8 cellular contexts compared by ENCODE assay signal in genomic region chr18:21740474-21740723, GRCh38. TPM values are rescaled to one million over a fixed set of nuclear protein-coding genes. Genes with fewer than 3 reads are reported as not detected.
DNase-seq lines count a peak whose midpoint lies in the region; ATAC-seq, FAIRE-seq and TF ChIP-seq lines count a peak whose summit lies in the region.

No MANE protein-coding gene starts in this region.

- TF ChIP-seq EP300 in GM12878 (IDR thresholded peaks at IDR 0.05; ENCODE audit: borderline replicate concordance in 1 of 2, control insufficient read depth in 1 of 2, low read depth in 2 of 2, low read length in 2 of 2): no peak

- peak overlapping the region; percentile 94; the same call in 1 of the 2 replicates for H3K9ac ChIP-seq in GM12878 (ENCODE audit: control insufficient read depth, insufficient read depth, low read length)

- DNase-seq in A673 (ENCODE audit: low spot score) (no peak), RPMI7951 (ENCODE audit: low read depth) (peak; percentile 93), GM12878 (ENCODE audit: low read depth, low spot score) (no peak), iPS-NIHi11 (ENCODE audit: low spot score) (peak; percentile 95), NCI-H2227 treated with DMSO at 0.1 percent for 48 hours (lab: John Stamatoyannopoulos, UW) (no peak)
- peak; percentile 99 for DNase-seq in stimulated activated CD4-positive, alpha-beta T cell treated with anti-CD3 and anti-CD28 coated beads, Interleukin-15, amount 100 ng/mL, for 24 hours

- SMC1A ChIA-PET in GM12878 (lab: Charles Lee; ENCODE audit: uncharacterized antibody, unreplicated experiment): interaction anchor here (0.5 to 1.7 kb wide), 9 partner anchors 26 to 143 kb away, joined by 3 to 7 read pairs (median 3); partner anchors contain the start of genes ABHD3 and SNRPD1

- ATAC-seq in GM18519 (IDR thresholded peaks at IDR 0.05; ENCODE audit: low FRiP score, unreplicated experiment) (peak; percentile 92), HG03039 (IDR thresholded peaks at IDR 0.05; ENCODE audit: unreplicated experiment) (peak; percentile 96), GM12878 (peak; percentile 97)

- H3K36me3 ChIP-seq in A673 (ENCODE audit: insufficient read depth, low read length, poor library complexity, severe bottlenecking) (no peaks in the 10 kb centered on the region), GM12878 (ENCODE audit: control insufficient read depth in 2 of 2, insufficient read depth in 2 of 2, low read length in 1 of 2) (no peaks in the 10 kb centered on the region)

- no TSS peak for BruUV-seq in A673 (replicated peaks; lab: Mats Ljungman, UMichigan)
- no TSS peak for BruUV-seq in GM12878 (replicated peaks; lab: Mats Ljungman, UMichigan)

- under 1% methylated on average over 14 of the region's 14 CpGs for WGBS in GM12878 (ENCODE audit: insufficient coverage, insufficient replicate concordance, low lambda C conversion rate, missing lambda C conversion rate)

- no peak for TF ChIP-seq CTCF in A673 (conservative IDR thresholded peaks at IDR 0.05; ENCODE audit: low read depth, low read length)
- TF ChIP-seq CTCF in GM12878 (IDR thresholded peaks at IDR 0.05 in 2 of 3, conservative IDR thresholded peaks at IDR 0.05 in 1 of 3; ENCODE audit: control insufficient read depth in 2 of 3, extremely low read depth in 1 of 3, insufficient read depth in 1 of 3, low read depth in 3 of 3, low read length in 3 of 3): no peak

- H3K79me2 ChIP-seq in GM12878 (ENCODE audit: control insufficient read depth, insufficient read depth, low read length): peaks cover 43% of the 10 kb centered on the region

- FAIRE-seq in GM12878 (lab: Jason Lieb, UNC): peak; percentile 89

- H3K27me3 ChIP-seq in A673 (replicated peaks; ENCODE audit: insufficient read depth, low read depth, low read length, poor library complexity): no peaks in the 10 kb centered on the region
- H3K27me3 ChIP-seq in GM12878 (replicated peaks in 1 of 2; ENCODE audit: control insufficient read depth in 2 of 2, insufficient read depth in 2 of 2, low read length in 1 of 2): no peaks in the 10 kb centered on the region

- RAD21 ChIA-PET in GM12878 (lab: Charles Lee; ENCODE audit: unreplicated experiment): interaction anchor here (0.7 to 2.0 kb wide), 12 partner anchors 9 to 140 kb away, joined by 3 to 12 read pairs (median 4); partner anchors contain the start of genes ABHD3 and ESCO1

- H3K4me3 ChIP-seq in A673 (ENCODE audit: low read depth, low read length, poor library complexity, severe bottlenecking) (peak overlapping the region; percentile 92), GM12878 (peak overlapping the region; percentile 96; the same call in 1 of the 2 replicates)

- H4K20me1 ChIP-seq in GM12878 (ENCODE audit: control insufficient read depth, insufficient read depth): no peaks in the 10 kb centered on the region

- POLR2A ChIA-PET in A673 (lab: Charles Lee; ENCODE audit: low non-redundant PET): interaction anchor here (0.6 kb wide), 1 partner anchor 606 kb away, joined by 4 read pairs; no protein-coding TSS in a partner anchor
- POLR2A ChIA-PET in GM12878 (lab: Charles Lee): interaction anchor here (0.6 to 1.5 kb wide), 10 partner anchors 9 to 128 kb away, joined by 3 to 7 read pairs (median 4); partner anchors contain the start of genes ABHD3 and SNRPD1

- no peak for TF ChIP-seq RAD21 in GM12878 (IDR thresholded peaks at IDR 0.05; ENCODE audit: insufficient read depth, low read depth, low read length)

- intact Hi-C loops in A673 (cut with micrococcal nuclease; ENCODE audit: unreplicated experiment) (loop anchor here (10.0 kb wide), 1 partner anchor 126 kb away; the partner anchor contains the start of gene SNRPD1), GM12878 (cut with micrococcal nuclease; ENCODE audit: unreplicated experiment) (loop anchor here (1.0 to 10.0 kb wide), 4 partner anchors 36 to 636 kb away; partner anchors contain the start of genes ABHD3 and SNRPD1)

- H3K4me1 ChIP-seq in A673 (ENCODE audit: insufficient read depth, low read length, poor library complexity, severe bottlenecking): peaks cover 15% of the 10 kb centered on the region
- H3K4me1 ChIP-seq in GM12878 (ENCODE audit: control insufficient read depth, insufficient read depth, low read length): no peaks in the 10 kb centered on the region

- peak overlapping the region; percentile 96 for H2AFZ ChIP-seq in GM12878 (ENCODE audit: control insufficient read depth, low read depth, low read length)

- TF ChIP-seq POLR2A in GM12878 (IDR thresholded peaks at IDR 0.05; ENCODE audit: low read depth, low read length): no peak

- peak overlapping the region; percentile 71 for H3K4me2 ChIP-seq in GM12878 (ENCODE audit: control insufficient read depth, insufficient read depth)

- in situ Hi-C loops in GM12878 (cut with MboI): no loop called here

- H3K9me3 ChIP-seq in A673 (ENCODE audit: low read depth, low read length, poor library complexity, severe bottlenecking): no peaks in the 10 kb centered on the region
- no peaks in the 10 kb centered on the region; the same call in 2 of the 3 replicates for H3K9me3 ChIP-seq in GM12878 (replicated peaks; ENCODE audit: control insufficient read depth, insufficient read depth, low read length)

- H3K27ac ChIP-seq in A673 (ENCODE audit: low read depth, low read length, poor library complexity, severe bottlenecking): peak overlapping the region; percentile 99
- H3K27ac ChIP-seq in GM12878 (ENCODE audit: control insufficient read depth, insufficient read depth): peak overlapping the region; percentile 91; the same call in 1 of the 2 replicates

- CTCF ChIA-PET in A673 (lab: Charles Lee) (interaction anchor here (0.5 to 1.1 kb wide), 2 partner anchors 139 to 513 kb away, joined by 4 to 6 read pairs; no protein-coding TSS in a partner anchor), GM12878 (lab: Yijun Ruan, JAX) (interaction anchor here (0.6 to 1.9 kb wide), 5 partner anchors 20 to 139 kb away, joined by 3 to 5 read pairs (median 4); no protein-coding TSS in a partner anchor)

TF ChIP-seq in GM12878, 131 proteins besides CTCF, POLR2A, EP300 and RAD21:
- TF ChIP-seq SKIL (IDR thresholded peaks at IDR 0.05; ENCODE audit: low read depth, poor library complexity, severe bottlenecking) (no peak), HDGF (IDR thresholded peaks at IDR 0.05) (peak; percentile 85), CEBPB (IDR thresholded peaks at IDR 0.05; ENCODE audit: borderline replicate concordance in 1 of 2, low read depth in 2 of 2, low read length in 2 of 2) (no peak)

RNA-seq across cellular contexts. Expression of gene MIB1, which starts 0.2 kb away (rescaled TPM):
- total RNA-seq in A673 (2021) (70.5 and 92.7 TPM in 2 replicates), GM12878 (2014; rRNA removed) (18.2 and 24.6 TPM in 2 replicates), GM12878 (2014; rRNA removed; fragmentation: Illumina TruSeq; extraction: Trizol) (23.0 and 26.1 TPM in 2 replicates), GM12878 (2021) (27.5 and 29.5 TPM in 2 replicates)
- total RNA-seq in RPMI7951 (2014; rRNA removed; shearing (Covaris generic)): 36.0 and 40.4 TPM in 2 replicates
- total RNA-seq in GM12878 (2013; cell fraction: nucleolus; rRNA removed): 33.1 and 33.5 TPM in 2 replicates
- 7.1 TPM for polyA plus RNA-seq in GM12878 (2011; ENCODE audit: low read depth)
- polyA plus RNA-seq in GM12878 (2011; rRNA removed) (19.4 and 31.0 TPM in 2 replicates), GM12878 (2014; fragmentation: Illumina TruSeq; extraction: Trizol) (13.2 and 17.6 TPM in 2 replicates), GM12878 (2014; fragmentation: Nextera tagmentation; extraction: Ambion mirVana) (1 to 10 TPM; 3.6 to 4.8 TPM), GM12878 (2014; rRNA removed) (6.6 and 7.7 TPM in 2 replicates), GM12878 (2016; fragmentation: Nextera tagmentation; extraction: Ambion mirVana) (1 to 10 TPM; 2.3 to 4.8 TPM)
- polyA plus RNA-seq in GM12878 (2011; cell fraction: cytosol; rRNA removed): 6.9 and 9.3 TPM in 2 replicates
- polyA plus RNA-seq in GM12878 (2011; cell fraction: nucleus; rRNA removed): 16.8 and 18.7 TPM in 2 replicates
- 8.7 and 11.5 TPM in 2 replicates for polyA plus RNA-seq in GM12878 (2012)
- polyA minus RNA-seq in GM12878 (2011; rRNA and poly(A)+ RNA removed): 66.3 and 125 TPM in 2 replicates
- 31.9 and 33.6 TPM in 2 replicates for polyA minus RNA-seq in GM12878 (2011; cell fraction: cytosol; rRNA and poly(A)+ RNA removed)
- polyA minus RNA-seq in GM12878 (2011; cell fraction: nucleus; rRNA and poly(A)+ RNA removed): 13.3 and 16.5 TPM in 2 replicates

RNA-seq across cellular contexts. Expression of gene ABHD3, which starts 35.8 kb away (rescaled TPM):
- total RNA-seq in A673 (2021) (45.4 and 47.5 TPM in 2 replicates), GM12878 (2014; rRNA removed) (18.8 and 23.2 TPM in 2 replicates), GM12878 (2014; rRNA removed; fragmentation: Illumina TruSeq; extraction: Trizol) (17.2 and 19.5 TPM in 2 replicates), GM12878 (2021) (16.1 and 18.5 TPM in 2 replicates)
- 20.1 and 20.3 TPM in 2 replicates for total RNA-seq in RPMI7951 (2014; rRNA removed; shearing (Covaris generic))
- total RNA-seq in GM12878 (2013; cell fraction: nucleolus; rRNA removed): 59.0 and 63.9 TPM in 2 replicates
- 7.7 TPM for polyA plus RNA-seq in GM12878 (2011; ENCODE audit: low read depth)
- polyA plus RNA-seq in GM12878 (2011; rRNA removed) (33.6 and 45.3 TPM in 2 replicates), GM12878 (2014; fragmentation: Illumina TruSeq; extraction: Trizol) (14.4 and 16.5 TPM in 2 replicates), GM12878 (2014; fragmentation: Nextera tagmentation; extraction: Ambion mirVana) (10 to 100 TPM in 1 of 2 experiments, 1 to 10 TPM in 1; 4.9 to 11.9 TPM), GM12878 (2014; rRNA removed) (17.9 and 19.6 TPM in 2 replicates), GM12878 (2016; fragmentation: Nextera tagmentation; extraction: Ambion mirVana) (10 to 100 TPM; 43.0 to 49.8 TPM)
- polyA plus RNA-seq in GM12878 (2011; cell fraction: cytosol; rRNA removed): 13.6 and 13.9 TPM in 2 replicates
- polyA plus RNA-seq in GM12878 (2011; cell fraction: nucleus; rRNA removed): 46.2 and 59.6 TPM in 2 replicates
- polyA plus RNA-seq in GM12878 (2012): 11.9 and 14.2 TPM in 2 replicates
- 21.6 and 30.1 TPM in 2 replicates for polyA minus RNA-seq in GM12878 (2011; rRNA and poly(A)+ RNA removed)
- 8.8 and 12.4 TPM in 2 replicates for polyA minus RNA-seq in GM12878 (2011; cell fraction: cytosol; rRNA and poly(A)+ RNA removed)
- 21.3 and 34.9 TPM in 2 replicates for polyA minus RNA-seq in GM12878 (2011; cell fraction: nucleus; rRNA and poly(A)+ RNA removed)

Comparison
In these comparisons a context has a peak if more than half of its experiments do, and no peak if none do; other contexts are left out.
1. DNase-seq: peak in RPMI7951 (single experiment), iPS-NIHi11 (single experiment) and stimulated activated CD4-positive, alpha-beta T cell treated with anti-CD3 and anti-CD28 coated beads, Interleukin-15, amount 100 ng/mL, for 24 hours (single experiment); none in A673 (single experiment), GM12878 (single experiment) and NCI-H2227 treated with DMSO at 0.1 percent for 48 hours (single experiment).
2. Peak in every context shown above with its lines, with median percentiles within 50 percentile points of each other: ATAC-seq.